Comparison of ENCODE assay signal across 1 cellular context in the genomic region with DNA sequence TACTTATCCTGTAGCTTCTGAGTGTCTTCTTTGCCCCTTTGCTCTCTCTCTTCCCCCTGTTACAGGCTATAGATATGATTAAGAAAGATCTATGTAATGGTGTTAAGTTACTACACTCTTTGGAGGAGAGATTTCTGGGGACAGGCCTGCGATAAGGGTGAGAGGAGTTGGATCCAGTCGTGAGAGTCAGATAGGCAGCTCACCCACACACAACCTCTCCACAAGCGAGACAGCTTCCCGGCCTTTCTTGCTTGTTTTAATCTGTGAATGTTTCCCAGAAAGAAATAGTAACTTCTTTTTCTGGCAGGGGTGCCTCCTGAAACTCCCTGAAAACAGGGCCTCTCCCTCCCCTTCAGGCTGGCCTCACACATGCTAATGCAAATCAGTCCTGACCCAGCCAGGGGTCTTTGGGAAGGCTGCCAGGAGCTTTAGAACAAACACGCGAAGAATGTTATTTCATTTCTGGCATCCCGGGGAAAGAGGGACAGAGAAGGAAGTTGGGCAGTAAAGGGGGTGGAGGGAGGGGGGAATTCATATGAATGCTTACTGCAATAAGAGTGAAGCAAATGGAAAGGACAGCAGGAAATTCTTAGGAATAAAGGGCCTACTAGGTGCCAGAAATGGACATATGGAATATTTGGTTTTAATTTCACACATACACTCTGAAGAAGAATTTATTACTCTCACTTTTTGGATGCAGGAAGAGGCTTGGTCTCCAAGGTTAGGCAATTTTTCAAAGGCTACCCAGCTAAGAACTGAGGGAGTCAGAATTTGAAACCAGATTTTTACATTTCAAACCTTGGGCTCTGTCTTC.
TF ChIP-seq lines count a peak whose summit lies in the region.

No MANE protein-coding gene starts in this region.

TF ChIP-seq in K562, 482 proteins besides CTCF, POLR2A, EP300 and RAD21 (continued from another document):
- TF ChIP-seq, protein P1, sequence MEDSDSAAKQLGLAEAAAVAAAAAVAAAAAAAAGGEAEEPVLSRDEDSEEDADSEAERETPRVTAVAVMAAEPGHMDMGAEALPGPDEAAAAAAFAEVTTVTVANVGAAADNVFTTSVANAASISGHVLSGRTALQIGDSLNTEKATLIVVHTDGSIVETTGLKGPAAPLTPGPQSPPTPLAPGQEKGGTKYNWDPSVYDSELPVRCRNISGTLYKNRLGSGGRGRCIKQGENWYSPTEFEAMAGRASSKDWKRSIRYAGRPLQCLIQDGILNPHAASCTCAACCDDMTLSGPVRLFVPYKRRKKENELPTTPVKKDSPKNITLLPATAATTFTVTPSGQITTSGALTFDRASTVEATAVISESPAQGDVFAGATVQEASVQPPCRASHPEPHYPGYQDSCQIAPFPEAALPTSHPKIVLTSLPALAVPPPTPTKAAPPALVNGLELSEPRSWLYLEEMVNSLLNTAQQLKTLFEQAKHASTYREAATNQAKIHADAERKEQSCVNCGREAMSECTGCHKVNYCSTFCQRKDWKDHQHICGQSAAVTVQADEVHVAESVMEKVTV (CRISPR knock-in tag; IDR thresholded peaks at IDR 0.05): no peak
- TF ChIP-seq KAT2B (IDR thresholded peaks at IDR 0.05; ENCODE audit: low read depth, low read length) (no peak), EP400 (IDR thresholded peaks at IDR 0.05) (peak; percentile 24; the same call in 1 of the 2 replicates), ZKSCAN8 (CRISPR knock-in tag; IDR thresholded peaks at IDR 0.05) (0 out of 2 replicates have a peak, but pooled peaks have one; percentile 19), CC2D1A (IDR thresholded peaks at IDR 0.05) (0 out of 2 replicates have a peak, but pooled peaks have one; percentile 10), CREM (IDR thresholded peaks at IDR 0.05; ENCODE audit: low read depth) (peak; percentile 71), NEUROD1 (IDR thresholded peaks at IDR 0.05; ENCODE audit: borderline replicate concordance, low read depth, low read length, partially characterized antibody) (no peak), ZNF217 (CRISPR knock-in tag; IDR thresholded peaks at IDR 0.05) (no peak), ZNF695 (CRISPR knock-in tag; IDR thresholded peaks at IDR 0.05) (peak; percentile 14; the same call in 1 of the 2 replicates), KDM1A (IDR thresholded peaks at IDR 0.05) (peak; percentile 61 to 71), FOXA3 (CRISPR knock-in tag; conservative IDR thresholded peaks at IDR 0.05 in 1 of 2, IDR thresholded peaks at IDR 0.05 in 1 of 2) (0 out of 4 replicates have a peak, but pooled peaks of 1 of the 2 experiments have one; percentile 6), CHD4 (IDR thresholded peaks at IDR 0.05; ENCODE audit: insufficient read depth, insufficient replicate concordance, low read depth, low read length, poor library complexity, severe bottlenecking) (no peak), CBFB (CRISPR knock-in tag; IDR thresholded peaks at IDR 0.05) (no peak)
- TF ChIP-seq, protein P2, sequence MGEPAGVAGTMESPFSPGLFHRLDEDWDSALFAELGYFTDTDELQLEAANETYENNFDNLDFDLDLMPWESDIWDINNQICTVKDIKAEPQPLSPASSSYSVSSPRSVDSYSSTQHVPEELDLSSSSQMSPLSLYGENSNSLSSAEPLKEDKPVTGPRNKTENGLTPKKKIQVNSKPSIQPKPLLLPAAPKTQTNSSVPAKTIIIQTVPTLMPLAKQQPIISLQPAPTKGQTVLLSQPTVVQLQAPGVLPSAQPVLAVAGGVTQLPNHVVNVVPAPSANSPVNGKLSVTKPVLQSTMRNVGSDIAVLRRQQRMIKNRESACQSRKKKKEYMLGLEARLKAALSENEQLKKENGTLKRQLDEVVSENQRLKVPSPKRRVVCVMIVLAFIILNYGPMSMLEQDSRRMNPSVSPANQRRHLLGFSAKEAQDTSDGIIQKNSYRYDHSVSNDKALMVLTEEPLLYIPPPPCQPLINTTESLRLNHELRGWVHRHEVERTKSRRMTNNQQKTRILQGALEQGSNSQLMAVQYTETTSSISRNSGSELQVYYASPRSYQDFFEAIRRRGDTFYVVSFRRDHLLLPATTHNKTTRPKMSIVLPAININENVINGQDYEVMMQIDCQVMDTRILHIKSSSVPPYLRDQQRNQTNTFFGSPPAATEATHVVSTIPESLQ (CRISPR knock-in tag; IDR thresholded peaks at IDR 0.05): no peak
- TF ChIP-seq, protein P3, sequence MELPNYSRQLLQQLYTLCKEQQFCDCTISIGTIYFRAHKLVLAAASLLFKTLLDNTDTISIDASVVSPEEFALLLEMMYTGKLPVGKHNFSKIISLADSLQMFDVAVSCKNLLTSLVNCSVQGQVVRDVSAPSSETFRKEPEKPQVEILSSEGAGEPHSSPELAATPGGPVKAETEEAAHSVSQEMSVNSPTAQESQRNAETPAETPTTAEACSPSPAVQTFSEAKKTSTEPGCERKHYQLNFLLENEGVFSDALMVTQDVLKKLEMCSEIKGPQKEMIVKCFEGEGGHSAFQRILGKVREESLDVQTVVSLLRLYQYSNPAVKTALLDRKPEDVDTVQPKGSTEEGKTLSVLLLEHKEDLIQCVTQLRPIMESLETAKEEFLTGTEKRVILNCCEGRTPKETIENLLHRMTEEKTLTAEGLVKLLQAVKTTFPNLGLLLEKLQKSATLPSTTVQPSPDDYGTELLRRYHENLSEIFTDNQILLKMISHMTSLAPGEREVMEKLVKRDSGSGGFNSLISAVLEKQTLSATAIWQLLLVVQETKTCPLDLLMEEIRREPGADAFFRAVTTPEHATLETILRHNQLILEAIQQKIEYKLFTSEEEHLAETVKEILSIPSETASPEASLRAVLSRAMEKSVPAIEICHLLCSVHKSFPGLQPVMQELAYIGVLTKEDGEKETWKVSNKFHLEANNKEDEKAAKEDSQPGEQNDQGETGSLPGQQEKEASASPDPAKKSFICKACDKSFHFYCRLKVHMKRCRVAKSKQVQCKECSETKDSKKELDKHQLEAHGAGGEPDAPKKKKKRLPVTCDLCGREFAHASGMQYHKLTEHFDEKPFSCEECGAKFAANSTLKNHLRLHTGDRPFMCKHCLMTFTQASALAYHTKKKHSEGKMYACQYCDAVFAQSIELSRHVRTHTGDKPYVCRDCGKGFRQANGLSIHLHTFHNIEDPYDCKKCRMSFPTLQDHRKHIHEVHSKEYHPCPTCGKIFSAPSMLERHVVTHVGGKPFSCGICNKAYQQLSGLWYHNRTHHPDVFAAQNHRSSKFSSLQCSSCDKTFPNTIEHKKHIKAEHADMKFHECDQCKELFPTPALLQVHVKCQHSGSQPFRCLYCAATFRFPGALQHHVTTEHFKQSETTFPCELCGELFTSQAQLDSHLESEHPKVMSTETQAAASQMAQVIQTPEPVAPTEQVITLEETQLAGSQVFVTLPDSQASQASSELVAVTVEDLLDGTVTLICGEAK (IDR thresholded peaks at IDR 0.05): peak; percentile 17; the same call in 1 of the 2 replicates
- TF ChIP-seq, protein P3 (CRISPR knock-in tag; IDR thresholded peaks at IDR 0.05): no peak
- TF ChIP-seq, protein P4, sequence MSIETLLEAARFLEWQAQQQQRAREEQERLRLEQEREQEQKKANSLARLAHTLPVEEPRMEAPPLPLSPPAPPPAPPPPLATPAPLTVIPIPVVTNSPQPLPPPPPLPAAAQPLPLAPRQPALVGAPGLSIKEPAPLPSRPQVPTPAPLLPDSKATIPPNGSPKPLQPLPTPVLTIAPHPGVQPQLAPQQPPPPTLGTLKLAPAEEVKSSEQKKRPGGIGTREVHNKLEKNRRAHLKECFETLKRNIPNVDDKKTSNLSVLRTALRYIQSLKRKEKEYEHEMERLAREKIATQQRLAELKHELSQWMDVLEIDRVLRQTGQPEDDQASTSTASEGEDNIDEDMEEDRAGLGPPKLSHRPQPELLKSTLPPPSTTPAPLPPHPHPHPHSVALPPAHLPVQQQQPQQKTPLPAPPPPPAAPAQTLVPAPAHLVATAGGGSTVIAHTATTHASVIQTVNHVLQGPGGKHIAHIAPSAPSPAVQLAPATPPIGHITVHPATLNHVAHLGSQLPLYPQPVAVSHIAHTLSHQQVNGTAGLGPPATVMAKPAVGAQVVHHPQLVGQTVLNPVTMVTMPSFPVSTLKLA (conservative IDR thresholded peaks at IDR 0.05): peak in 1 of 2 experiments; percentile 35; a peak in 1 of 4 replicates
- TF ChIP-seq, protein P5, sequence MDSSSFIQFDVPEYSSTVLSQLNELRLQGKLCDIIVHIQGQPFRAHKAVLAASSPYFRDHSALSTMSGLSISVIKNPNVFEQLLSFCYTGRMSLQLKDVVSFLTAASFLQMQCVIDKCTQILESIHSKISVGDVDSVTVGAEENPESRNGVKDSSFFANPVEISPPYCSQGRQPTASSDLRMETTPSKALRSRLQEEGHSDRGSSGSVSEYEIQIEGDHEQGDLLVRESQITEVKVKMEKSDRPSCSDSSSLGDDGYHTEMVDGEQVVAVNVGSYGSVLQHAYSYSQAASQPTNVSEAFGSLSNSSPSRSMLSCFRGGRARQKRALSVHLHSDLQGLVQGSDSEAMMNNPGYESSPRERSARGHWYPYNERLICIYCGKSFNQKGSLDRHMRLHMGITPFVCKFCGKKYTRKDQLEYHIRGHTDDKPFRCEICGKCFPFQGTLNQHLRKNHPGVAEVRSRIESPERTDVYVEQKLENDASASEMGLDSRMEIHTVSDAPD (CRISPR knock-in tag; IDR thresholded peaks at IDR 0.05): no peak
- TF ChIP-seq, protein P6, sequence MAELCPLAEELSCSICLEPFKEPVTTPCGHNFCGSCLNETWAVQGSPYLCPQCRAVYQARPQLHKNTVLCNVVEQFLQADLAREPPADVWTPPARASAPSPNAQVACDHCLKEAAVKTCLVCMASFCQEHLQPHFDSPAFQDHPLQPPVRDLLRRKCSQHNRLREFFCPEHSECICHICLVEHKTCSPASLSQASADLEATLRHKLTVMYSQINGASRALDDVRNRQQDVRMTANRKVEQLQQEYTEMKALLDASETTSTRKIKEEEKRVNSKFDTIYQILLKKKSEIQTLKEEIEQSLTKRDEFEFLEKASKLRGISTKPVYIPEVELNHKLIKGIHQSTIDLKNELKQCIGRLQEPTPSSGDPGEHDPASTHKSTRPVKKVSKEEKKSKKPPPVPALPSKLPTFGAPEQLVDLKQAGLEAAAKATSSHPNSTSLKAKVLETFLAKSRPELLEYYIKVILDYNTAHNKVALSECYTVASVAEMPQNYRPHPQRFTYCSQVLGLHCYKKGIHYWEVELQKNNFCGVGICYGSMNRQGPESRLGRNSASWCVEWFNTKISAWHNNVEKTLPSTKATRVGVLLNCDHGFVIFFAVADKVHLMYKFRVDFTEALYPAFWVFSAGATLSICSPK (IDR thresholded peaks at IDR 0.05; ENCODE audit: borderline replicate concordance): no peak
